In the genomic region with DNA sequence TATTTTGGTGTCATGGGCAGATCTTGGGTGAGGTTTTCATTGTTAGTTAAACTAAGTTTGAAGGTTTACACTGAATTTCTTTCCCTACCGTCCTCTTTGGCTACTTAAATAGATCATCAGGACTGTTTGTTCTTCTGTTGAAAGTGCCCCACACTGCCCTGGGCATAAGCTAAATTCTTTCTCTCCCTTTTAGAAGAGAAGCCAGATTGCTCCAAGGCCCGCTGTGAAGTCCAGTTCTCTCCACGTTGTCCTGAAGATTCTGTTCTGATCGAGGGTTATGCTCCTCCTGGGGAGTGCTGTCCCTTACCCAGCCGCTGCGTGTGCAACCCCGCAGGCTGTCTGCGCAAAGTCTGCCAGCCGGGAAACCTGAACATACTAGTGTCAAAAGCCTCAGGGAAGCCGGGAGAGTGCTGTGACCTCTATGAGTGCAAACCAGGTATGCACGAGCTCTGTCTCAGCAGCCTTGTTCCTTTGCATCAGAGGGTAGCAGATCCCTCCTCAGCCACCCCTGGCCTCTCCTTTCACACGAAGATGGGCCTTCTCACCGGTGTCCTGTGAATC, we compare ENCODE assay signal across 24 cellular contexts.
DNase-seq lines count a peak whose midpoint lies in the region; ATAC-seq, FAIRE-seq and TF ChIP-seq lines count a peak whose summit lies in the region.
"Had no signal": no experiment of that assay in that cellular context is flagged by ENCODE, and none has a peak within 500 bp of the region (broad histone marks: within the 10 kb centered on the region; RNA-seq: fewer than 3 reads in every experiment).

No MANE protein-coding gene starts in this region.

- H3K4me1 ChIP-seq in PC-3 (ENCODE audit: insufficient read depth, low read length), result peaks cover 27% of the 10 kb centered on the region
- peaks cover 94% of the 10 kb centered on the region for H3K4me1 ChIP-seq in endothelial cell of umbilical vein (ENCODE audit: control insufficient read depth, extremely low read depth, insufficient read depth, low read length)
- peaks cover 0 to 10% of the 10 kb centered on the region in 2 donors for H3K4me1 ChIP-seq in uterus
- no peaks in the 10 kb centered on the region for H3K4me1 ChIP-seq in colonic mucosa
- H3K4me1 ChIP-seq: right atrium auricular region had no signal

- H3K79me2 ChIP-seq in PC-3 (ENCODE audit: low read length) (peaks cover 36% of the 10 kb centered on the region), endothelial cell of umbilical vein (ENCODE audit: control insufficient read depth, insufficient read depth, low read length) (peaks cover 93% of the 10 kb centered on the region)

- peaks cover 37% of the 10 kb centered on the region for H3K36me3 Mint-ChIP-seq in osteocyte (ENCODE audit: unreplicated experiment)
- H3K36me3 Mint-ChIP-seq: CD14-positive monocyte had no signal

- H3K27me3 ChIP-seq in PC-3 (ENCODE audit: low read length), result no peaks in the 10 kb centered on the region
- no peaks in the 10 kb centered on the region for H3K27me3 ChIP-seq in endothelial cell of umbilical vein (ENCODE audit: control insufficient read depth in 2 of 2, insufficient read depth in 2 of 2, low read length in 2 of 2)
- H3K27me3 ChIP-seq in uterus, result no peaks in the 10 kb centered on the region
- H3K27me3 ChIP-seq in colonic mucosa, result no peaks in the 10 kb centered on the region
- H3K27me3 ChIP-seq: neutrophil, right atrium auricular region had no signal

- TF ChIP-seq CTCF in PC-3 (conservative IDR thresholded peaks at IDR 0.05; ENCODE audit: low read depth, low read length), result no peak
- TF ChIP-seq CTCF in endothelial cell of umbilical vein (IDR thresholded peaks at IDR 0.05; ENCODE audit: extremely low read depth in 1 of 2, insufficient read depth in 1 of 2, low read depth in 1 of 2, low read length in 2 of 2), result no peak
- no peak for TF ChIP-seq CTCF in osteocyte (IDR thresholded peaks at IDR 0.05)
- no peak for TF ChIP-seq CTCF in uterus (IDR thresholded peaks at IDR 0.05)
- TF ChIP-seq CTCF in colonic mucosa (IDR thresholded peaks at IDR 0.05), result no peak

- H3K36me3 ChIP-seq in PC-3 (ENCODE audit: low read depth, low read length) (peaks cover 38% of the 10 kb centered on the region; the same call in 1 of the 2 replicates), endothelial cell of umbilical vein (ENCODE audit: control insufficient read depth in 2 of 2, extremely low read depth in 1 of 2, insufficient read depth in 2 of 2, low read length in 2 of 2) (peaks cover 24 to 47% of the 10 kb centered on the region in 2 experiments), uterus (no peaks in the 10 kb centered on the region), colonic mucosa (no peaks in the 10 kb centered on the region)
- H3K36me3 ChIP-seq: neutrophil had no signal

- no peaks in the 10 kb centered on the region for H3K9me2 ChIP-seq in PC-3 (replicated peaks; ENCODE audit: low read length)

- no peak for FAIRE-seq in endothelial cell of umbilical vein (lab: Jason Lieb, UNC)
- FAIRE-seq: GM12891, kidney, TTC549 had no signal

- TF ChIP-seq POLR2A in endothelial cell of umbilical vein (IDR thresholded peaks at IDR 0.05; ENCODE audit: low read depth, low read length) (no peak), uterus (IDR thresholded peaks at IDR 0.05) (no peak)

- ATAC-seq in PC-3, result no peak

- POLR2A ChIA-PET in PC-3 (lab: Charles Lee; ENCODE audit: unreplicated experiment) (no interaction called here), endothelial cell of umbilical vein (lab: Charles Lee) (no interaction called here)

- CTCF ChIA-PET in PC-3 (lab: Charles Lee), result no interaction called here
- CTCF ChIA-PET in endothelial cell of umbilical vein (lab: Charles Lee), result interaction anchor here (1.0 to 2.8 kb wide), 5 partner anchors 9 to 88 kb away, joined by 3 to 8 read pairs (median 5); no protein-coding TSS in a partner anchor

- in situ Hi-C loops in G401 (cut with HindIII; ENCODE audit: low sequenced_read_pairs), result no loop called here

- H3K4me2 ChIP-seq in PC-3 (ENCODE audit: low read length), result no peak overlapping the region
- peak overlapping the region; percentile 34 for H3K4me2 ChIP-seq in endothelial cell of umbilical vein (ENCODE audit: insufficient read depth, low read length)

- H3K27ac Mint-ChIP-seq in osteocyte (ENCODE audit: unreplicated experiment), result peak overlapping the region; percentile 70
- H3K27ac Mint-ChIP-seq: stimulated activated naive CD8-positive, alpha-beta T cell treated with anti-CD3 and anti-CD28 coated beads, Interleukin-15, amount 100 ng/mL, for 72 hours had no signal

- 0 out of 2 replicates have a peak, but pooled peaks cover 3% of the 10 kb centered on the region for H4K20me1 ChIP-seq in PC-3 (ENCODE audit: low read length)
- no peaks in the 10 kb centered on the region for H4K20me1 ChIP-seq in endothelial cell of umbilical vein (replicated peaks; ENCODE audit: control insufficient read depth, extremely low read depth, insufficient read depth, low read length)

- H3K9me3 Mint-ChIP-seq in osteocyte (ENCODE audit: unreplicated experiment), result no peaks in the 10 kb centered on the region
- H3K9me3 Mint-ChIP-seq: CD14-positive monocyte; stimulated activated naive CD8-positive, alpha-beta T cell treated with anti-CD3 and anti-CD28 coated beads, Interleukin-15, amount 100 ng/mL, for 72 hours had no signal

- dilution Hi-C loops in endothelial cell of umbilical vein (cut with MboI; ENCODE audit: extremely low pct_ligation_motif_present, low sequenced_read_pairs), result no loop called here

- intact Hi-C loops in PC-3 (cut with micrococcal nuclease) (no loop called here), endothelial cell of umbilical vein (cut with micrococcal nuclease) (no loop called here), uterus (cut with DNase I; ENCODE audit: low total_unique reads) (loop anchor here (10.0 kb wide), 1 partner anchor 86 kb away; the partner anchor contains the start of gene CRIM1), colonic mucosa (cut with DNase I) (no loop called here)

- peaks cover 48% of the 10 kb centered on the region for H3K4me1 Mint-ChIP-seq in osteocyte (ENCODE audit: unreplicated experiment)

- DNase-seq in PC-3, result no peak
- no peak for DNase-seq in endothelial cell of umbilical vein (ENCODE audit: low read depth, low spot score)
- DNase-seq in osteocyte (ENCODE audit: extremely low spot score, unreplicated experiment), result no peak
- no peak for DNase-seq in uterus
- no peak for DNase-seq in G401 (ENCODE audit: low spot score)
- no peak for DNase-seq in colonic mucosa
- DNase-seq in NCI-H748 treated with DMSO at 0.1 percent for 48 hours (lab: John Stamatoyannopoulos, UW), result no peak
- DNase-seq: activated CD4-positive, alpha-beta T cell treated with anti-CD3 and anti-CD28 coated beads for 48 hours; activated CD8-positive, alpha-beta memory T cell treated with anti-CD3 and anti-CD28 coated beads, Interleukin-2, amount 50 U/mL, for 4 hours; activated effector memory CD4-positive, alpha-beta T cell treated with anti-CD3 and anti-CD28 coated beads, Interleukin-2, amount 50 U/mL, for 16 hours; central memory CD4-positive, alpha-beta T cell; effector CD8-positive, alpha-beta T cell; hypothalamus; kidney; MM.1S; NCI-H187; NCI-H226; RPMI8226; stimulated activated naive CD8-positive, alpha-beta T cell treated with anti-CD3 and anti-CD28 coated beads, Interleukin-15, amount 100 ng/mL, for 72 hours had no signal

- H3K27me3 Mint-ChIP-seq in osteocyte (ENCODE audit: unreplicated experiment), result no peaks in the 10 kb centered on the region
- H3K27me3 Mint-ChIP-seq: stimulated activated naive CD8-positive, alpha-beta T cell treated with anti-CD3 and anti-CD28 coated beads, Interleukin-15, amount 100 ng/mL, for 72 hours had no signal

- H3K9ac ChIP-seq in PC-3 (ENCODE audit: low read length), result no peak overlapping the region
- H3K9ac ChIP-seq in endothelial cell of umbilical vein (replicated peaks; ENCODE audit: extremely low read depth, insufficient read depth, low read length), result peak overlapping the region; percentile 29
- H3K9ac ChIP-seq in colonic mucosa (ENCODE audit: low read depth in 2 of 2, low read length in 2 of 2), result no peak overlapping the region

- no peaks in the 10 kb centered on the region for H3K9me3 ChIP-seq in PC-3 (ENCODE audit: low read length)
- no peaks in the 10 kb centered on the region for H3K9me3 ChIP-seq in endothelial cell of umbilical vein (replicated peaks; ENCODE audit: control insufficient read depth, insufficient read depth, low read length)
- H3K9me3 ChIP-seq in uterus, result no peaks in the 10 kb centered on the region
- no peaks in the 10 kb centered on the region for H3K9me3 ChIP-seq in colonic mucosa
- H3K9me3 ChIP-seq: neutrophil, right atrium auricular region had no signal

- no peak overlapping the region for H3K4me3 Mint-ChIP-seq in osteocyte (ENCODE audit: unreplicated experiment)
- H3K4me3 Mint-ChIP-seq: stimulated activated naive CD8-positive, alpha-beta T cell treated with anti-CD3 and anti-CD28 coated beads, Interleukin-15, amount 100 ng/mL, for 72 hours had no signal

- H3F3A ChIP-seq in PC-3 (ENCODE audit: low read length, unreplicated experiment), result peaks cover 4% of the 10 kb centered on the region

- H3K4me3 ChIP-seq in PC-3 (ENCODE audit: low read length) (no peak overlapping the region), endothelial cell of umbilical vein (replicated peaks in 1 of 3; ENCODE audit: insufficient read depth in 1 of 3, low read depth in 1 of 3, low read length in 3 of 3) (no peak overlapping the region), uterus (no peak overlapping the region), colonic mucosa (no peak overlapping the region)
- H3K4me3 ChIP-seq: right atrium auricular region had no signal

- H2AFZ ChIP-seq in PC-3 (ENCODE audit: low read length) (no peak overlapping the region), endothelial cell of umbilical vein (ENCODE audit: low read depth, low read length) (no peak overlapping the region)

- peak overlapping the region; percentile 16; the same call in 1 of the 2 replicates for H3K27ac ChIP-seq in PC-3 (ENCODE audit: low read length)
- peak overlapping the region; percentile 77 for H3K27ac ChIP-seq in endothelial cell of umbilical vein (ENCODE audit: insufficient read depth, low read depth, low read length)
- peak overlapping the region; percentile 66 to 73 for H3K27ac ChIP-seq in uterus
- H3K27ac ChIP-seq in colonic mucosa, result no peak overlapping the region
- H3K27ac ChIP-seq: neutrophil, right atrium auricular region had no signal

- no peaks in the 10 kb centered on the region for H3K9me1 ChIP-seq in endothelial cell of umbilical vein (replicated peaks; ENCODE audit: control insufficient read depth, extremely low read depth, insufficient read depth, low read length)

- no TSS peak for BruUV-seq in PC-3 (replicated peaks; lab: Mats Ljungman, UMichigan)
- no TSS peak for BruUV-seq in endothelial cell of umbilical vein (replicated peaks; lab: Mats Ljungman, UMichigan)

TF ChIP-seq in endothelial cell of umbilical vein, 7 proteins besides CTCF, POLR2A, EP300 and RAD21 (continues in another document):
- TF ChIP-seq POLR2AphosphoS5 (IDR thresholded peaks at IDR 0.05; ENCODE audit: insufficient read depth, low read depth, low read length) (no peak), FOS (IDR thresholded peaks at IDR 0.05; ENCODE audit: borderline replicate concordance, insufficient read depth, low read length) (no peak), MYC (IDR thresholded peaks at IDR 0.05; ENCODE audit: low read depth, low read length) (no peak)
